8 cellular contexts compared by ENCODE assay signal in genomic region chr7:129434172-129434845, GRCh38. TPM values are rescaled to one million over a fixed set of nuclear protein-coding genes. Genes with fewer than 3 reads are reported as not detected.
A peak's percentile ranks its signal among the peaks of the same experiment; 100 is the strongest.
DNase-seq lines count a peak whose midpoint lies in the region; ATAC-seq lines count a peak whose summit lies in the region.

Gene STRIP2 (plus strand): TSS chr7:129434432. CDS start chr7:129434473, 41 bp downstream.

- H3K9me3 ChIP-seq in HUES6 (ENCODE audit: control insufficient read depth, insufficient read depth, low read depth, low read length) (no peaks in the 10 kb centered on the region), NT2/D1 (ENCODE audit: insufficient read depth, low read length) (no peaks in the 10 kb centered on the region)

- peak; percentile 97 for ATAC-seq in GM21515 (IDR thresholded peaks at IDR 0.05; ENCODE audit: unreplicated experiment)

- H3K4me1 ChIP-seq in HUES6 (ENCODE audit: control insufficient read depth, insufficient read depth, low read length) (peaks cover 18% of the 10 kb centered on the region), NT2/D1 (ENCODE audit: insufficient read depth, insufficient read length) (no peaks in the 10 kb centered on the region)

- peak within 1 kb of the TSS; percentile 74 for H3K9ac ChIP-seq in HUES6 (ENCODE audit: low read length)
- H3K9ac ChIP-seq in NT2/D1 (ENCODE audit: insufficient read length, low read depth) = peak within 1 kb of the TSS; percentile 78

- H3K27ac ChIP-seq in HUES6 (ENCODE audit: low read depth, low read length) = 0 out of 2 replicates have a peak within 1 kb of the TSS, but pooled peaks have one; percentile 44

- DNase-seq in DMS 273 treated with DMSO at 0.1 percent for 48 hours (lab: John Stamatoyannopoulos, UW) (peak; percentile 82), NT2/D1 (ENCODE audit: low read depth, low spot score) (peak; percentile 88), middle frontal gyrus (ENCODE audit: extremely low spot score, low spot score) (peak; percentile 76)
- DNase-seq in activated CD8-positive, alpha-beta memory T cell treated with anti-CD3 and anti-CD28 coated beads, Interleukin-2, amount 50 U/mL, for 1 hour (ENCODE audit: extremely low read depth) = peak; percentile 66
- DNase-seq in stimulated activated CD8-positive, alpha-beta memory T cell treated with anti-CD3 and anti-CD28 coated beads, Interleukin-2, amount 100 ng/mL, for 1 hour (ENCODE audit: low read depth in 2 of 2) = peak; percentile 79 to 86

- H3K4me3 ChIP-seq in HUES6 (ENCODE audit: low read depth, low read length) (peak within 1 kb of the TSS; percentile 71), NT2/D1 (ENCODE audit: insufficient read length, low read depth) (peak within 1 kb of the TSS; percentile 66)

- in situ Hi-C loops in endometrial microvascular endothelial cells (cut with HindIII; ENCODE audit: inconsistent ontology term, low pct_unique_long_range_greater_than_20kb, low sequenced_read_pairs) = no loop called here

- H3K27me3 ChIP-seq in HUES6 (ENCODE audit: control insufficient read depth, insufficient read depth, low read length) (peaks cover 23% of the 10 kb centered on the region), NT2/D1 (ENCODE audit: insufficient read depth, insufficient read length) (peaks cover 29% of the 10 kb centered on the region)

- H3K36me3 ChIP-seq in HUES6 (ENCODE audit: control insufficient read depth, insufficient read depth, low read length) (no peaks in the 10 kb centered on the region), NT2/D1 (ENCODE audit: insufficient read depth, insufficient read length, low read length) (peaks cover 9% of the 10 kb centered on the region)

RNA-seq across cellular contexts. Expression of gene STRIP2, which starts in this region (rescaled TPM):
- total RNA-seq in endometrial microvascular endothelial cells (ENCODE audit: inconsistent ontology term) = 17.5 TPM

Comparison
In these comparisons a context has a peak if more than half of its experiments do, and no peak if none do; other contexts are left out.
1. Peak in every context shown above with its lines: DNase-seq, ATAC-seq, H3K4me3 ChIP-seq and H3K27ac ChIP-seq.